ENCODE assay signal across 27 cellular contexts in genomic region chr13:39422845-39423565, GRCh38.
A peak's percentile ranks its signal among the peaks of the same experiment; 100 is the strongest.
DNase-seq lines count a peak whose midpoint lies in the region; ATAC-seq and TF ChIP-seq lines count a peak whose summit lies in the region.
"Had no signal": no experiment of that assay in that cellular context is flagged by ENCODE, and none has a peak within 500 bp of the region (broad histone marks: within the 10 kb centered on the region; RNA-seq: fewer than 3 reads in every experiment).

No MANE protein-coding gene starts in this region.

- no peaks in the 10 kb centered on the region for H3K9me3 Mint-ChIP-seq in activated CD8-positive, alpha-beta T cell treated with anti-CD3 and anti-CD28 coated beads for 36 hours
- H3K9me3 Mint-ChIP-seq: activated naive CD4-positive, alpha-beta T cell treated with anti-CD3 and anti-CD28 coated beads, Interleukin-2, amount 50 U/mL, for 24 hours; central memory CD8-positive, alpha-beta T cell; naive thymus-derived CD4-positive, alpha-beta T cell had no signal

- no peak overlapping the region for H3K27ac Mint-ChIP-seq in activated CD8-positive, alpha-beta T cell treated with anti-CD3 and anti-CD28 coated beads for 36 hours
- H3K27ac Mint-ChIP-seq: activated naive CD4-positive, alpha-beta T cell treated with anti-CD3 and anti-CD28 coated beads, Interleukin-2, amount 50 U/mL, for 24 hours; immature natural killer cell; naive thymus-derived CD4-positive, alpha-beta T cell had no signal

- POLR2A ChIA-PET in activated CD8-positive, alpha-beta T cell treated with anti-CD3 and anti-CD28 coated beads for 36 hours (lab: Charles Lee): no interaction called here

- no peaks in the 10 kb centered on the region for H3K36me3 Mint-ChIP-seq in activated CD8-positive, alpha-beta T cell treated with anti-CD3 and anti-CD28 coated beads for 36 hours (ENCODE audit: low read depth)
- H3K36me3 Mint-ChIP-seq: activated naive CD4-positive, alpha-beta T cell treated with anti-CD3 and anti-CD28 coated beads, Interleukin-2, amount 50 U/mL, for 24 hours; immature natural killer cell; naive thymus-derived CD4-positive, alpha-beta T cell had no signal

- TF ChIP-seq RAD21 in Ishikawa (IDR thresholded peaks at IDR 0.05; ENCODE audit: low read depth): no peak

- CTCF ChIA-PET in activated CD8-positive, alpha-beta T cell treated with anti-CD3 and anti-CD28 coated beads for 36 hours (lab: Charles Lee): no interaction called here

- in situ Hi-C loops in ACHN (cut with HindIII; ENCODE audit: low pct_ligation_motif_present, low pct_unique_long_range_greater_than_20kb, low sequenced_read_pairs): loop anchor here (25.0 kb wide), 1 partner anchor 189 kb away; the partner anchor contains the start of gene LHFPL6

- no peak overlapping the region for H3K4me3 Mint-ChIP-seq in activated CD8-positive, alpha-beta T cell treated with anti-CD3 and anti-CD28 coated beads for 36 hours
- H3K4me3 Mint-ChIP-seq: activated naive CD4-positive, alpha-beta T cell treated with anti-CD3 and anti-CD28 coated beads, Interleukin-2, amount 50 U/mL, for 24 hours; central memory CD8-positive, alpha-beta T cell; immature natural killer cell; naive thymus-derived CD4-positive, alpha-beta T cell had no signal

- ATAC-seq in GM18505 (IDR thresholded peaks at IDR 0.05; ENCODE audit: unreplicated experiment) (no peak), GM19395 (IDR thresholded peaks at IDR 0.05; ENCODE audit: unreplicated experiment) (no peak)
- no peak for ATAC-seq in activated CD8-positive, alpha-beta T cell treated with anti-CD3 and anti-CD28 coated beads for 36 hours
- ATAC-seq: left lobe of liver; naive thymus-derived CD4-positive, alpha-beta T cell; upper lobe of right lung had no signal

- intact Hi-C loops in activated CD8-positive, alpha-beta T cell treated with anti-CD3 and anti-CD28 coated beads for 36 hours (cut with micrococcal nuclease): no loop called here

- DNase-seq in EH (ENCODE audit: low read depth): peak; percentile 11
- DNase-seq in amniotic epithelial cell (ENCODE audit: low read depth): peak; percentile 57
- DNase-seq in fibroblast of villous mesenchyme (ENCODE audit: low read depth): peak; percentile 34
- DNase-seq in activated CD8-positive, alpha-beta T cell treated with anti-CD3 and anti-CD28 coated beads for 36 hours: no peak
- DNase-seq in ACHN: no peak
- DNase-seq: activated CD4-positive, alpha-beta T cell treated with anti-CD3 and anti-CD28 coated beads, Interleukin-2, amount 50 U/mL, for 1 hour; activated CD8-positive, alpha-beta memory T cell treated with anti-CD3 and anti-CD28 coated beads, Interleukin-2, amount 50 U/mL, for 4 hours; aorta; Caco-2; DMS79 treated with DMSO at 0.1 percent for 48 hours; dorsolateral prefrontal cortex; immature natural killer cell; KBM-7; naive thymus-derived CD4-positive, alpha-beta T cell; NCI-H1694 treated with DMSO at 0.1 percent for 48 hours; OCI-M1; SK-N-SH; small intestine; upper lobe of right lung had no signal

- TF ChIP-seq CTCF in fibroblast of villous mesenchyme (IDR thresholded peaks at IDR 0.05; ENCODE audit: insufficient read depth, low read depth, low read length): no peak
- no peak for TF ChIP-seq CTCF in activated CD8-positive, alpha-beta T cell treated with anti-CD3 and anti-CD28 coated beads for 36 hours (IDR thresholded peaks at IDR 0.05)

- no peak for TF ChIP-seq EP300 in Ishikawa (IDR thresholded peaks at IDR 0.05; ENCODE audit: borderline replicate concordance)

- TF ChIP-seq POLR2A in GM18505 (IDR thresholded peaks at IDR 0.05; ENCODE audit: borderline replicate concordance, extremely low read depth, insufficient read depth, insufficient read length): no peak

- no peaks in the 10 kb centered on the region for H3K4me1 Mint-ChIP-seq in activated CD8-positive, alpha-beta T cell treated with anti-CD3 and anti-CD28 coated beads for 36 hours (ENCODE audit: low read depth)
- H3K4me1 Mint-ChIP-seq: activated naive CD4-positive, alpha-beta T cell treated with anti-CD3 and anti-CD28 coated beads, Interleukin-2, amount 50 U/mL, for 24 hours; central memory CD8-positive, alpha-beta T cell; immature natural killer cell had no signal

- no peak overlapping the region for H3K4me3 ChIP-seq in fibroblast of villous mesenchyme (ENCODE audit: low read depth, low read length)
- H3K4me3 ChIP-seq: BLaER1, dorsolateral prefrontal cortex, hepatocyte, upper lobe of right lung had no signal

- H3K27me3 Mint-ChIP-seq in activated CD8-positive, alpha-beta T cell treated with anti-CD3 and anti-CD28 coated beads for 36 hours: peaks cover 11% of the 10 kb centered on the region

TF ChIP-seq in Ishikawa, 13 proteins besides CTCF, POLR2A, EP300 and RAD21:
- TF ChIP-seq TAF1 (IDR thresholded peaks at IDR 0.05; ENCODE audit: low read depth): no peak
- TF ChIP-seq CEBPB (IDR thresholded peaks at IDR 0.05): peak; percentile 70

Comparison
In these comparisons a context has a peak if more than half of its experiments do, and no peak if none do; other contexts are left out.
1. DNase-seq: peak in EH (single experiment), amniotic epithelial cell (single experiment) and fibroblast of villous mesenchyme (single experiment); none in activated CD8-positive, alpha-beta T cell treated with anti-CD3 and anti-CD28 coated beads for 36 hours (single experiment) and ACHN (single experiment).